8 cellular contexts compared by ENCODE assay signal in genomic region chr17:7281074-7281952, GRCh38. TPM values are rescaled to one million over a fixed set of nuclear protein-coding genes. Genes with fewer than 3 reads are reported as not detected.
DNase-seq lines count a peak whose midpoint lies in the region; ATAC-seq, FAIRE-seq and TF ChIP-seq lines count a peak whose summit lies in the region.

Gene SLC2A4 (plus strand): TSS chr17:7281718. CDS start chr17:7281935, 217 bp downstream.

- H3K9me3 ChIP-seq in lung (ENCODE audit: control insufficient read depth in 2 of 2, insufficient read depth in 1 of 2, low read length in 1 of 2) = no peaks in the 10 kb centered on the region

- H3K36me3 ChIP-seq in lung (ENCODE audit: control insufficient read depth in 2 of 2, insufficient read depth in 2 of 2, low read length in 2 of 2) = no peaks in the 10 kb centered on the region

- 1% methylated on average over 56 to 71 of the region's 71 CpGs for WGBS in lung, 2 donors

- no peaks in the 10 kb centered on the region for H3K27me3 ChIP-seq in lung (ENCODE audit: control insufficient read depth, insufficient read depth)

- ATAC-seq in HG03354 (IDR thresholded peaks at IDR 0.05; ENCODE audit: poor library complexity, severe bottlenecking, unreplicated experiment) (peak; percentile 56), lung (ENCODE audit: insufficient read depth, low FRiP score) (peak; percentile 91), GM21390 (IDR thresholded peaks at IDR 0.05; ENCODE audit: unreplicated experiment) (no peak)

- no peak for TF ChIP-seq POLR2A in GM12891 (IDR thresholded peaks at IDR 0.05; ENCODE audit: low read depth, low read length)

- FAIRE-seq in GM12891 (lab: Jason Lieb, UNC) = peak; percentile 91

- TF ChIP-seq CTCF in lung (IDR thresholded peaks at IDR 0.05; ENCODE audit: control extremely low read depth, extremely low read depth) = no peak

- H3K4me3 ChIP-seq in lung = peak within 1 kb of the TSS; percentile 27

- H3K4me1 ChIP-seq in lung (ENCODE audit: control insufficient read depth in 2 of 2, insufficient read depth in 2 of 2, low read length in 2 of 2) = peaks cover 0 to 5% of the 10 kb centered on the region in 2 donors

- DNase-seq in GM12891 (ENCODE audit: insufficient read length, low spot score) (peak; percentile 98), NCI-H82 treated with DMSO at 0.1 percent for 48 hours (lab: John Stamatoyannopoulos, UW; ENCODE audit: unreplicated experiment) (peak; percentile 96), lung (ENCODE audit: low spot score) (peak; percentile 93)
- DNase-seq in activated CD8-positive, alpha-beta memory T cell treated with anti-CD3 and anti-CD28 coated beads for 48 hours (ENCODE audit: low read depth in 2 of 3, low spot score in 2 of 3) = peak; percentile 67 to 84 (median 82)
- peak; percentile 81 for DNase-seq in effector CD8-positive, alpha-beta T cell (lab: John Stamatoyannopoulos, UW)
- DNase-seq in stimulated activated CD4-positive, alpha-beta T cell treated with anti-CD3 and anti-CD28 coated beads, Interleukin-4, amount 100 ng/mL, for 48 hours (ENCODE audit: low read depth in 2 of 2) = peak; percentile 89 to 90

- H3K27ac ChIP-seq in lung (ENCODE audit: low read depth in 1 of 2, low read length in 1 of 2) = peak within 1 kb of the TSS; percentile 86 to 88

TF ChIP-seq in GM12891, 5 proteins besides CTCF, POLR2A, EP300 and RAD21:
- TF ChIP-seq TAF1 (IDR thresholded peaks at IDR 0.05; ENCODE audit: low read depth, low read length) (no peak), PAX5 (IDR thresholded peaks at IDR 0.05; ENCODE audit: insufficient read depth, low read length, severe bottlenecking) (no peak), SPI1 (IDR thresholded peaks at IDR 0.05; ENCODE audit: low read depth, low read length) (no peak), POU2F2 (IDR thresholded peaks at IDR 0.05; ENCODE audit: low read depth, low read length) (no peak), POLR2AphosphoS5 (IDR thresholded peaks at IDR 0.05; ENCODE audit: low read depth, low read length) (no peak)

RNA-seq across cellular contexts. Expression of gene SLC2A4, which starts in this region (rescaled TPM):
- not detected for polyA plus RNA-seq in GM12891 (2012; ENCODE audit: low read depth, missing spikeins)
- 1 to 10 TPM; 1.2 to 2.0 TPM for total RNA-seq in lung
- 1 to 10 TPM; 1.1 to 1.3 TPM for polyA plus RNA-seq in lung
